Comparison of ENCODE assay signal across 1 cellular context in the genomic region with DNA sequence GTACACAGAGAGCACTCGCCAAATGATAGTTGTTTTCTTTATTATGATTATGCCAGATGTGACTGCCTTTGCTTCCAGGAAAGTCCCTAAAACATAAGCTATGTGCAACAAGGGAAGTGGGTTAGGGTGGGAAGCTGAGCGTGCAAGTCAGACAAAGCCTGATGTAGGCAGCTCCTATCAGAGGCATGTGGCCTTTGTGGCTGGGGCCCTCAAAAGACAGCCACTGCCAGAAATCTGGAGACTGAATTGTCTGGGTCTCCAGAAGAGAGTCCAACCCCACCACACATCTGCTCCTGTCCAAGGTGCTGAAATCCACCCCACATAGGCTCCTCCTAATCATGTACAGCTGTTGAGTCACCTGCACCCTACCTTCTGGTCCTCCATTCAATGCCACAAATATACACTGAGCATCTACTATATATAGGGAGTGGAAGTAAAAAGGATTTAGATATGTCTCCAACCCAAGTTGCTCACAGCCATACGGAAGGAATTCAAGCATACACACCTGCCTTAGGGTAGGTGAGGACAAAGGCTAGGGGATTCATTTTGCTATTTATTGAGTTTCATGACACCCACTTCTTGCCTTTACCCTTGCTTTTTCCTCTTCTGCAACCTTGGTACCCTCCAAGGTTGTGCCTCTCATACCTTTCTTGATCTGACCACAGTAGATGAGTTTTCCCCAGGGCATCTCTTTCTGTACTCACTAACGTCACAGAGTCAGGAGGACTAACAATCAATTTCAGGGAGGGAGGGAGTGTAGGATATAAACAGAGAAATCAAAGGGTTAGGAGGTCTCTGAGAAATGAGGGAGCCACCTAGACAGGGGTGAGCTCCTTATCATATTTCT.
A peak's percentile ranks its signal among the peaks of the same experiment; 100 is the strongest.
TF ChIP-seq lines count a peak whose summit lies in the region.

No MANE protein-coding gene starts in this region.

TF ChIP-seq in Ishikawa, 13 proteins besides CTCF, POLR2A, EP300 and RAD21:
- TF ChIP-seq, protein P1, sequence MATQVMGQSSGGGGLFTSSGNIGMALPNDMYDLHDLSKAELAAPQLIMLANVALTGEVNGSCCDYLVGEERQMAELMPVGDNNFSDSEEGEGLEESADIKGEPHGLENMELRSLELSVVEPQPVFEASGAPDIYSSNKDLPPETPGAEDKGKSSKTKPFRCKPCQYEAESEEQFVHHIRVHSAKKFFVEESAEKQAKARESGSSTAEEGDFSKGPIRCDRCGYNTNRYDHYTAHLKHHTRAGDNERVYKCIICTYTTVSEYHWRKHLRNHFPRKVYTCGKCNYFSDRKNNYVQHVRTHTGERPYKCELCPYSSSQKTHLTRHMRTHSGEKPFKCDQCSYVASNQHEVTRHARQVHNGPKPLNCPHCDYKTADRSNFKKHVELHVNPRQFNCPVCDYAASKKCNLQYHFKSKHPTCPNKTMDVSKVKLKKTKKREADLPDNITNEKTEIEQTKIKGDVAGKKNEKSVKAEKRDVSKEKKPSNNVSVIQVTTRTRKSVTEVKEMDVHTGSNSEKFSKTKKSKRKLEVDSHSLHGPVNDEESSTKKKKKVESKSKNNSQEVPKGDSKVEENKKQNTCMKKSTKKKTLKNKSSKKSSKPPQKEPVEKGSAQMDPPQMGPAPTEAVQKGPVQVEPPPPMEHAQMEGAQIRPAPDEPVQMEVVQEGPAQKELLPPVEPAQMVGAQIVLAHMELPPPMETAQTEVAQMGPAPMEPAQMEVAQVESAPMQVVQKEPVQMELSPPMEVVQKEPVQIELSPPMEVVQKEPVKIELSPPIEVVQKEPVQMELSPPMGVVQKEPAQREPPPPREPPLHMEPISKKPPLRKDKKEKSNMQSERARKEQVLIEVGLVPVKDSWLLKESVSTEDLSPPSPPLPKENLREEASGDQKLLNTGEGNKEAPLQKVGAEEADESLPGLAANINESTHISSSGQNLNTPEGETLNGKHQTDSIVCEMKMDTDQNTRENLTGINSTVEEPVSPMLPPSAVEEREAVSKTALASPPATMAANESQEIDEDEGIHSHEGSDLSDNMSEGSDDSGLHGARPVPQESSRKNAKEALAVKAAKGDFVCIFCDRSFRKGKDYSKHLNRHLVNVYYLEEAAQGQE (IDR thresholded peaks at IDR 0.05; ENCODE audit: low read depth), result peak; percentile 97
- TF ChIP-seq MAX (IDR thresholded peaks at IDR 0.05) (no peak), NFIC (IDR thresholded peaks at IDR 0.05) (no peak)
